In genomic region chr5:153896117-153896516, GRCh38 we compare ENCODE assay signal across 15 cellular contexts.
DNase-seq lines count a peak whose midpoint lies in the region; ATAC-seq, FAIRE-seq and TF ChIP-seq lines count a peak whose summit lies in the region.
"Had no signal": no experiment of that assay in that cellular context is flagged by ENCODE, and none has a peak within 500 bp of the region (broad histone marks: within the 10 kb centered on the region; RNA-seq: fewer than 3 reads in every experiment).

No MANE protein-coding gene starts in this region.

- DNase-seq in GM12892 (ENCODE audit: insufficient read length) (no peak), MV-4-11 (lab: John Stamatoyannopoulos, UW) (peak; percentile 13), astrocyte of the hippocampus (ENCODE audit: low read depth, low spot score) (peak; percentile 21), omental fat pad (ENCODE audit: low spot score) (no peak), Ammon's horn (ENCODE audit: low spot score) (no peak)
- DNase-seq in stimulated activated CD4-positive, alpha-beta T cell treated with anti-CD3 and anti-CD28 coated beads, Interleukin-2, amount 100 ng/mL, for 24 hours, result no peak
- DNase-seq: activated CD8-positive, alpha-beta T cell treated with anti-CD3 and anti-CD28 coated beads for 36 hours; activated T-cell treated with anti-CD3 and anti-CD28 coated beads, Interleukin-2, amount 50 U/mL, for 24 hours; colonic mucosa; stimulated activated CD4-positive, alpha-beta T cell treated with anti-CD3 and anti-CD28 coated beads, Interleukin-4, amount 100 ng/mL, for 1 hour; stimulated activated naive CD8-positive, alpha-beta T cell treated with anti-CD3 and anti-CD28 coated beads, Interleukin-15, amount 100 ng/mL, for 72 hours had no signal

- peak; percentile 57 for ATAC-seq in omental fat pad (ENCODE audit: low FRiP score)
- no peak for ATAC-seq in HG03159 (IDR thresholded peaks at IDR 0.05; ENCODE audit: unreplicated experiment)
- no peak for ATAC-seq in GM21381 (IDR thresholded peaks at IDR 0.05; ENCODE audit: unreplicated experiment)
- ATAC-seq: activated CD8-positive, alpha-beta T cell treated with anti-CD3 and anti-CD28 coated beads for 36 hours; body of pancreas; natural killer cell treated with Interleukin-12 subunit alpha and Interleukin-12 subunit beta and Interleukin-15 and Interleukin-18, amount 100 ng/mL, for 72 hours; stimulated activated naive CD8-positive, alpha-beta T cell treated with anti-CD3 and anti-CD28 coated beads, Interleukin-15, amount 100 ng/mL, for 72 hours had no signal

- TF ChIP-seq CTCF in omental fat pad (IDR thresholded peaks at IDR 0.05), result no peak

- peak; percentile 60 for FAIRE-seq in GM12892 (lab: Jason Lieb, UNC)

- no peak for TF ChIP-seq POLR2A in GM12892 (IDR thresholded peaks at IDR 0.05; ENCODE audit: low read depth, low read length)

Comparison
In these comparisons a context has a peak if more than half of its experiments do, and no peak if none do; other contexts are left out.
1. DNase-seq: peak in MV-4-11 (single experiment) and astrocyte of the hippocampus (single experiment); none in GM12892 (single experiment), omental fat pad (single experiment), Ammon's horn (single experiment) and stimulated activated CD4-positive, alpha-beta T cell treated with anti-CD3 and anti-CD28 coated beads, Interleukin-2, amount 100 ng/mL, for 24 hours (0 of 2).